30 cellular contexts compared by ENCODE assay signal in genomic region chr22:44284711-44285110, GRCh38. TPM values are rescaled to one million over a fixed set of nuclear protein-coding genes. Genes with fewer than 3 reads are reported as not detected.
"Had no signal": no experiment of that assay in that cellular context is flagged by ENCODE, and none has a peak within 500 bp of the region (broad histone marks: within the 10 kb centered on the region; RNA-seq: fewer than 3 reads in every experiment).

No MANE protein-coding gene starts in this region.

- H3K4me3 ChIP-seq: left lung, lower lobe of right lung, neural progenitor cell, pancreas, prostate gland, skin epidermis, stomach, testis, thyroid gland, transverse colon, upper lobe of left lung, vagina had no signal

- H3K27ac ChIP-seq: left lung, lower lobe of right lung, neural progenitor cell, pancreas, prostate gland, skin epidermis, stomach, testis, thyroid gland, transverse colon, upper lobe of left lung, vagina had no signal

- H2AFZ ChIP-seq: neural progenitor cell had no signal

- DNase-seq: immature natural killer cell; kidney; left colon; lower lobe of right lung; mammary epithelial cell; mesenchymal stem cell; naive thymus-derived CD8-positive, alpha-beta T cell; posterior cingulate gyrus; retina; stimulated activated CD4-positive, alpha-beta T cell treated with anti-CD3 and anti-CD28 coated beads, Interleukin-12 subunit alpha, Interleukin-12 subunit beta, amount 100 ng/mL, for 4 hours; stimulated activated CD4-positive, alpha-beta T cell treated with anti-CD3 and anti-CD28 coated beads, Interleukin-15, amount 100 ng/mL, for 24 hours; stimulated activated CD4-positive, alpha-beta T cell treated with anti-CD3 and anti-CD28 coated beads, Interleukin-2, amount 100 ng/mL, for 24 hours; stimulated activated CD4-positive, alpha-beta T cell treated with anti-CD3 and anti-CD28 coated beads, Interleukin-4, amount 100 ng/mL, for 1 hour; stimulated activated naive B cell treated with anti-CD40 and anti-IgM and Interleukin-4, amounts not matched to agents 10 μg/mL and 1 μg/mL and 100 μg/mL, for 72 hours; stimulated activated naive CD8-positive, alpha-beta T cell treated with anti-CD3 and anti-CD28 coated beads, Interleukin-15, Interleukin-2, amounts not matched to agents 100 U/mL and 50 U/mL, for 24 hours; stomach; testis; thyroid gland; transverse colon; upper lobe of left lung had no signal

- H3K36me3 ChIP-seq: left lung, lower lobe of right lung, neural progenitor cell, pancreas, prostate gland, stomach, thyroid gland, transverse colon, upper lobe of left lung, vagina had no signal

- H3K27ac Mint-ChIP-seq: immature natural killer cell; neural progenitor cell; stimulated activated naive B cell treated with anti-CD40 and anti-IgM and Interleukin-4, amounts not matched to agents 10 μg/mL and 1 μg/mL and 100 μg/mL, for 72 hours had no signal

- H3K4me1 Mint-ChIP-seq: immature natural killer cell; stimulated activated naive B cell treated with anti-CD40 and anti-IgM and Interleukin-4, amounts not matched to agents 10 μg/mL and 1 μg/mL and 100 μg/mL, for 72 hours had no signal

- H3K9me3 ChIP-seq: left lung, lower lobe of right lung, pancreas, prostate gland, stomach, testis, thyroid gland, transverse colon, upper lobe of left lung, vagina had no signal

- H3K4me1 ChIP-seq: left lung, lower lobe of right lung, pancreas, prostate gland, stomach, testis, thyroid gland, upper lobe of left lung had no signal

- H3K27me3 ChIP-seq: neural progenitor cell, pancreas, testis, thyroid gland, transverse colon, upper lobe of left lung, vagina had no signal

- H3K9me3 Mint-ChIP-seq: immature natural killer cell; naive thymus-derived CD8-positive, alpha-beta T cell; nephron; stimulated activated naive B cell treated with anti-CD40 and anti-IgM and Interleukin-4, amounts not matched to agents 10 μg/mL and 1 μg/mL and 100 μg/mL, for 72 hours had no signal

- H3K36me3 Mint-ChIP-seq: immature natural killer cell; naive thymus-derived CD8-positive, alpha-beta T cell; neural progenitor cell; stimulated activated naive B cell treated with anti-CD40 and anti-IgM and Interleukin-4, amounts not matched to agents 10 μg/mL and 1 μg/mL and 100 μg/mL, for 72 hours had no signal

- FAIRE-seq: islet of Langerhans, kidney, pancreas had no signal

- H3K4me2 ChIP-seq: neural progenitor cell had no signal

- H3K4me3 Mint-ChIP-seq: immature natural killer cell; naive thymus-derived CD8-positive, alpha-beta T cell; nephron; neural progenitor cell; stimulated activated naive B cell treated with anti-CD40 and anti-IgM and Interleukin-4, amounts not matched to agents 10 μg/mL and 1 μg/mL and 100 μg/mL, for 72 hours had no signal

- ATAC-seq: left colon; left lung; lower lobe of right lung; naive thymus-derived CD8-positive, alpha-beta T cell; pancreas; right cardiac atrium; sciatic nerve; stimulated activated naive B cell treated with anti-CD40 and anti-IgM and Interleukin-4, amounts not matched to agents 10 μg/mL and 1 μg/mL and 100 μg/mL, for 72 hours; stimulated activated naive CD8-positive, alpha-beta T cell treated with anti-CD3 and anti-CD28 coated beads, Interleukin-15, Interleukin-2, amounts not matched to agents 100 U/mL and 50 U/mL, for 24 hours had no signal

RNA-seq across cellular contexts. Expression of gene SHISAL1, which starts 28.0 kb away (rescaled TPM):
- total RNA-seq: naive thymus-derived CD8-positive, alpha-beta T cell had no signal
